ENCODE assay signal across 8 cellular contexts in the genomic region with DNA sequence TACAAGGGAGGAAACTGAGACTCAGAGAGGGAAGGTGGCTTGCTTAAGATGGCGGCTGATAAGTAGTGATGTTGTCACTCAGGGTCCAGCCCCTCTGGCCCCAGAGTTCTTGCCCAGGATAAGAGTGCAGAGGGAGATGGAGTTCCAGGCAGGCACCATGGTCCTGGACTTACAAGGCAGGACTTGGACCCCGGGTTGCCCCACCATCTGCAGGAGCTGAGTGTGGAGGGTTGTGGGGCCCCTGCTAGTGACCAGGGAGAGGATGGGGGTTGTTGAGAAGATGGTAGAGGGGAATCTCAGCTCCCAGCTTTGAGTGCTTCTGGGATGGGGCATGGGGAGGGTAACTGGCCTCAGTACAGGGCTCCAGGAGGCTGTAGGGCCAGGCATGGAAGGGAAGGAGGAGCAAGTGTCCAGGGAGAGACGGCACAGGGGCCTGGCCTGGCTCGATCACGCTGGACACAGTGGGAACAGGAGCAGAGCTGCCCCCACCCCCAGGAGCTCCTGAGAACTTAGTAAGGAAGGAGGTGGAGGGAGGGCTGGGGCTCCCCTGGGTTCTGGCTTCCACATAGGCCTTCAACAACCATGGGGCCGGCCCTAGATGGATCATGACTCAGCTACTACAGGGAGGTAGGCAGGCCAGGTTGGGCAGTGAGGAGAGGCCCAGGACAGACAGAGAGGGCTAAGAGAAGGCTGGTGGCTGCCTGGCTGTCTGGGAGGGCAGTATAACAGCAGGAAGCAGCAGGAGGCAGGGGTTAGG. TPM values are rescaled to one million over a fixed set of nuclear protein-coding genes. Genes with fewer than 3 reads are reported as not detected.
DNase-seq lines count a peak whose midpoint lies in the region; ATAC-seq and TF ChIP-seq lines count a peak whose summit lies in the region.
"Had no signal": no experiment of that assay in that cellular context is flagged by ENCODE, and none has a peak within 500 bp of the region (broad histone marks: within the 10 kb centered on the region; RNA-seq: fewer than 3 reads in every experiment).

No MANE protein-coding gene starts in this region.

- H3K4me1 ChIP-seq in colonic mucosa = peaks cover 5% of the 10 kb centered on the region

- intact Hi-C loops in colonic mucosa (cut with DNase I) = loop anchor here (1.0 kb wide), 1 partner anchor 112 kb away; no protein-coding TSS in a partner anchor

- TF ChIP-seq CTCF in GM10248 (IDR thresholded peaks at IDR 0.05; ENCODE audit: control extremely low read depth, extremely low read depth, low read depth, missing control alignments) (no peak), colonic mucosa (IDR thresholded peaks at IDR 0.05) (no peak), neural crest cell (conservative IDR thresholded peaks at IDR 0.05) (no peak)

- peak overlapping the region; percentile 57 for H3K27ac Mint-ChIP-seq in neural crest cell (ENCODE audit: unreplicated experiment)

- ATAC-seq in HG02884 (IDR thresholded peaks at IDR 0.05; ENCODE audit: unreplicated experiment) = no peak

- no peak overlapping the region for H3K27ac ChIP-seq in colonic mucosa

- CTCF ChIA-PET in GM10248 (lab: Yijun Ruan, JAX) = interaction anchor here (0.8 to 4.9 kb wide), 11 partner anchors 11 to 111 kb away, joined by 3 to 64 read pairs (median 5); no protein-coding TSS in a partner anchor

- H3K27me3 ChIP-seq in MG63 (no peaks in the 10 kb centered on the region), colonic mucosa (no peaks in the 10 kb centered on the region)

- H3K4me3 ChIP-seq in MG63 (no peak overlapping the region), colonic mucosa (no peak overlapping the region)

- POLR2A ChIA-PET in GM10248 (lab: Yijun Ruan, JAX) = no interaction called here

- H3K36me3 ChIP-seq in MG63 (no peaks in the 10 kb centered on the region), colonic mucosa (no peaks in the 10 kb centered on the region)

- H3K4me1 Mint-ChIP-seq in neural crest cell = peaks cover 6% of the 10 kb centered on the region

- no peak overlapping the region for H3K4me3 Mint-ChIP-seq in neural crest cell

- no peaks in the 10 kb centered on the region for H3K36me3 Mint-ChIP-seq in neural crest cell (ENCODE audit: low read depth)
- H3K36me3 Mint-ChIP-seq: IgD-negative memory B cell had no signal

- no peak overlapping the region for H3K9ac ChIP-seq in colonic mucosa (ENCODE audit: low read depth in 2 of 2, low read length in 2 of 2)

- H3K9me3 Mint-ChIP-seq in neural crest cell = no peaks in the 10 kb centered on the region

- peaks cover 8% of the 10 kb centered on the region for H3K9me3 ChIP-seq in MG63
- H3K9me3 ChIP-seq in colonic mucosa = no peaks in the 10 kb centered on the region

- no peaks in the 10 kb centered on the region for H3K27me3 Mint-ChIP-seq in neural crest cell (ENCODE audit: low read depth)
- H3K27me3 Mint-ChIP-seq: IgD-negative memory B cell had no signal

- DNase-seq in GM10248 (ENCODE audit: extremely low spot score) = peak; percentile 10
- peak; percentile 65 for DNase-seq in MG63
- peak; percentile 16 for DNase-seq in colonic mucosa
- no peak for DNase-seq in neural crest cell (ENCODE audit: low read depth, low spot score)
- no peak for DNase-seq in NCI-H510A (lab: John Stamatoyannopoulos, UW)
- no peak for DNase-seq in cerebellar nuclear complex (lab: John Stamatoyannopoulos, UW)

RNA-seq across cellular contexts. Expression of gene PPIF, which starts 28.2 kb away (rescaled TPM):
- total RNA-seq in MG63 (2014; rRNA removed; shearing (Covaris generic); ENCODE audit: low replicate concordance) = 42.3 and 53.5 TPM in 2 replicates
- total RNA-seq in colonic mucosa = 100 to 1,000 TPM in 1 of 2 donors, 10 to 100 TPM in 1; 99.3 to 154 TPM
- total RNA-seq in neural crest cell = 74.2 and 76.8 TPM in 2 replicates

Comparison
In these comparisons a context has a peak if more than half of its experiments do, and no peak if none do; other contexts are left out.
1. DNase-seq: peak in GM10248 (single experiment), MG63 (single experiment) and colonic mucosa (single experiment); none in neural crest cell (single experiment), NCI-H510A (single experiment) and cerebellar nuclear complex (0 of 2).